In genomic region chr2:174846941-174847938, GRCh38 we compare ENCODE assay signal across 8 cellular contexts.
A peak's percentile ranks its signal among the peaks of the same experiment; 100 is the strongest.
DNase-seq lines count a peak whose midpoint lies in the region; ATAC-seq and TF ChIP-seq lines count a peak whose summit lies in the region.

No MANE protein-coding gene starts in this region.

- H3K4me1 Mint-ChIP-seq in activated naive CD8-positive, alpha-beta T cell (ENCODE audit: low read depth), result peaks cover 14% of the 10 kb centered on the region

- peak overlapping the region; percentile 19 for H3K27ac ChIP-seq in right cardiac atrium (ENCODE audit: low read length)
- H3K27ac ChIP-seq in stomach, result no peak overlapping the region

- no peaks in the 10 kb centered on the region for H3K9me3 ChIP-seq in right cardiac atrium (ENCODE audit: control insufficient read depth, low read length)
- no peaks in the 10 kb centered on the region for H3K9me3 ChIP-seq in stomach

- intact Hi-C loops in right cardiac atrium (cut with DNase I), result no loop called here
- intact Hi-C loops in stomach (cut with DNase I; ENCODE audit: low total_unique reads), result no loop called here

- ATAC-seq in right cardiac atrium (peak; percentile 75 to 94), HG03432 (IDR thresholded peaks at IDR 0.05; ENCODE audit: unreplicated experiment) (no peak), GM19397 (IDR thresholded peaks at IDR 0.05; ENCODE audit: unreplicated experiment) (no peak)

- no peaks in the 10 kb centered on the region for H3K27me3 Mint-ChIP-seq in activated naive CD8-positive, alpha-beta T cell

- H3K36me3 Mint-ChIP-seq in activated naive CD8-positive, alpha-beta T cell, result peaks cover 2% of the 10 kb centered on the region

- no peak overlapping the region for H3K27ac Mint-ChIP-seq in activated naive CD8-positive, alpha-beta T cell

- no peaks in the 10 kb centered on the region for H3K9me3 Mint-ChIP-seq in activated naive CD8-positive, alpha-beta T cell (ENCODE audit: low read depth)

- H3K4me3 ChIP-seq in HFF-Myc (replicated peaks; ENCODE audit: low read depth, low read length), result peak overlapping the region; percentile 63
- H3K4me3 ChIP-seq in right cardiac atrium (ENCODE audit: low read length), result peak overlapping the region; percentile 75
- peak overlapping the region in 3 of 4 donors; percentile 1 to 25 (median 22) for H3K4me3 ChIP-seq in stomach

- WGBS in right cardiac atrium, result 29% methylated on average over 8 of the region's 8 CpGs
- WGBS in stomach, 5 donors, result 39 to 50% (median 45%) methylated on average over 8 of the region's 8 CpGs

- no peaks in the 10 kb centered on the region for H3K36me3 ChIP-seq in stomach

- TF ChIP-seq CTCF in HFF-Myc (IDR thresholded peaks at IDR 0.05; ENCODE audit: low read depth, low read length, missing control alignments) (no peak), stomach (IDR thresholded peaks at IDR 0.05) (no peak)

- H3K27me3 ChIP-seq in right cardiac atrium (ENCODE audit: control insufficient read depth, insufficient read depth), result no peaks in the 10 kb centered on the region
- H3K27me3 ChIP-seq in stomach, result no peaks in the 10 kb centered on the region

- no peak for TF ChIP-seq POLR2A in stomach (IDR thresholded peaks at IDR 0.05)

- TF ChIP-seq EP300 in stomach (IDR thresholded peaks at IDR 0.05), result no peak

- DNase-seq in HFF-Myc (ENCODE audit: extremely low read depth, low read depth), result peak; percentile 92
- peak in 1 of 3 donors; percentile 48 for DNase-seq in right cardiac atrium
- DNase-seq in stomach, result no peak
- DNase-seq in GOT3 (lab: John Stamatoyannopoulos, UW), result no peak
- no peak for DNase-seq in NCI-H748 treated with DMSO at 0.1 percent for 48 hours (lab: John Stamatoyannopoulos, UW)

- H3K4me3 Mint-ChIP-seq in activated naive CD8-positive, alpha-beta T cell, result peak overlapping the region; percentile 13

- H3K4me1 ChIP-seq in right cardiac atrium (ENCODE audit: control insufficient read depth, insufficient read depth, low read length) (peaks cover 1% of the 10 kb centered on the region), stomach (peaks cover 0 to 33% (median 13%) of the 10 kb centered on the region in 4 donors)

Comparison
In these comparisons a context has a peak if more than half of its experiments do, and no peak if none do; other contexts are left out.
1. H3K4me3 ChIP-seq: peak in every context shown above with its lines; median percentile 75 in right cardiac atrium; 63 in HFF-Myc; 22 in stomach.
2. ATAC-seq: peak in right cardiac atrium (2 of 2); none in HG03432 (single experiment) and GM19397 (single experiment).